Comparison of ENCODE assay signal across 20 cellular contexts in the genomic region with DNA sequence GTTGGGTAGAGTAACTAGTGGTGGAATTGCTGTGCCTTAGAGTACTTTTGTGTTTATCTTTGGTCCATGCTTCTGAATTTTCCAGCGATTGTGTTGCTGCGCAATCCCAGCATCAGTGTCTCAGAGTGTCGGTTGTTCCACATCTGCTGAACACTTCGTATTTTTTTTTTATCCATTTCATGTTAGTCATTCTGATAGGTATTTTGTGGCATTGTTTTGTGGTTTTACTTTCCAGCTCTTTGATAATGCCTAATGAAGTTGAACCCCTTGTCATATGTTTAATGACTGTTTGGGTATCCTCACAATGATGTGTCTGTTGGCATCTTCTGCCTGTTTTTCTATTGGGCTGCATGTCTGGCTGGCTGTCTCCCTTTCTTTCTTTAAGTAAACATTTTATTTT. TPM values are rescaled to one million over a fixed set of nuclear protein-coding genes. Genes with fewer than 3 reads are reported as not detected.
A peak's percentile ranks its signal among the peaks of the same experiment; 100 is the strongest.
DNase-seq lines count a peak whose midpoint lies in the region; ATAC-seq, FAIRE-seq and TF ChIP-seq lines count a peak whose summit lies in the region.
"Had no signal": no experiment of that assay in that cellular context is flagged by ENCODE, and none has a peak within 500 bp of the region (broad histone marks: within the 10 kb centered on the region; RNA-seq: fewer than 3 reads in every experiment).

No MANE protein-coding gene starts in this region.

- H3K4me3 Mint-ChIP-seq in CD8-positive, alpha-beta T cell: no peak overlapping the region
- H3K4me3 Mint-ChIP-seq: activated CD4-positive, alpha-beta T cell treated with anti-CD3 and anti-CD28 coated beads, Interleukin-2, amount 10 ng/mL, durations not matched to agents 24 days and 14 days; CD4-positive, alpha-beta memory T cell; stimulated activated naive B cell treated with anti-CD40 and anti-IgM and Interleukin-4, amounts not matched to agents 10 μg/mL and 1 μg/mL and 100 μg/mL, for 72 hours had no signal

- no peaks in the 10 kb centered on the region for H3K36me3 Mint-ChIP-seq in CD8-positive, alpha-beta T cell
- H3K36me3 Mint-ChIP-seq: CD4-positive, alpha-beta memory T cell; stimulated activated naive B cell treated with anti-CD40 and anti-IgM and Interleukin-4, amounts not matched to agents 10 μg/mL and 1 μg/mL and 100 μg/mL, for 72 hours had no signal

- H3K27me3 ChIP-seq in GM12878 (replicated peaks in 1 of 2; ENCODE audit: control insufficient read depth in 2 of 2, insufficient read depth in 2 of 2, low read length in 1 of 2) (no peaks in the 10 kb centered on the region), mesenchymal stem cell (ENCODE audit: control insufficient read depth in 1 of 2, insufficient read depth in 1 of 2, low read length in 2 of 2) (no peaks in the 10 kb centered on the region)
- H3K27me3 ChIP-seq in CD8-positive, alpha-beta T cell (ENCODE audit: insufficient read depth, low read length): no peaks in the 10 kb centered on the region
- H3K27me3 ChIP-seq: neutrophil, tibial artery had no signal

- H3K4me3 ChIP-seq in GM12878 (no peak overlapping the region), mesenchymal stem cell (ENCODE audit: insufficient read depth in 1 of 2, low read depth in 1 of 2, low read length in 2 of 2) (no peak overlapping the region)
- no peak overlapping the region for H3K4me3 ChIP-seq in CD8-positive, alpha-beta T cell (ENCODE audit: low read depth, low read length)
- H3K4me3 ChIP-seq: tibial artery had no signal

- no peak for FAIRE-seq in GM12878 (lab: Jason Lieb, UNC)
- FAIRE-seq: frontal cortex had no signal

- no peak overlapping the region for H2BK15ac ChIP-seq in mesenchymal stem cell (ENCODE audit: low read depth, poor library complexity, severe bottlenecking)

- intact Hi-C loops in GM12878 (cut with micrococcal nuclease; ENCODE audit: unreplicated experiment): no loop called here
- intact Hi-C loops in CD8-positive, alpha-beta T cell (cut with DNase I, micrococcal nuclease): no loop called here

- H3K9ac ChIP-seq in GM12878 (ENCODE audit: control insufficient read depth, insufficient read depth, low read length) (no peak overlapping the region), mesenchymal stem cell (ENCODE audit: low read length) (no peak overlapping the region)

- no peak for TF ChIP-seq RAD21 in GM12878 (IDR thresholded peaks at IDR 0.05; ENCODE audit: insufficient read depth, low read depth, low read length)

- TF ChIP-seq EP300 in GM12878 (IDR thresholded peaks at IDR 0.05; ENCODE audit: borderline replicate concordance in 1 of 2, control insufficient read depth in 1 of 2, low read depth in 2 of 2, low read length in 2 of 2): no peak

- H3K4me1 ChIP-seq in GM12878 (ENCODE audit: control insufficient read depth, insufficient read depth, low read length): no peaks in the 10 kb centered on the region
- H3K4me1 ChIP-seq in mesenchymal stem cell (ENCODE audit: control insufficient read depth, insufficient read depth, low read depth, low read length): peaks cover 7% of the 10 kb centered on the region
- H3K4me1 ChIP-seq in CD8-positive, alpha-beta T cell (ENCODE audit: insufficient read depth, low read length): no peaks in the 10 kb centered on the region

- peaks cover 7% of the 10 kb centered on the region for H3K79me1 ChIP-seq in mesenchymal stem cell (replicated peaks; ENCODE audit: low read length, poor library complexity, severe bottlenecking)

- CTCF ChIA-PET in GM12878 (lab: Yijun Ruan, JAX): no interaction called here
- CTCF ChIA-PET in CD8-positive, alpha-beta T cell (lab: Charles Lee): no interaction called here

- in situ Hi-C loops in GM12878 (cut with MboI): no loop called here

- peaks cover 4% of the 10 kb centered on the region for H3K27me3 Mint-ChIP-seq in CD8-positive, alpha-beta T cell (ENCODE audit: low read depth)
- H3K27me3 Mint-ChIP-seq: CD4-positive, alpha-beta memory T cell had no signal

- H3K18ac ChIP-seq in mesenchymal stem cell (ENCODE audit: low read depth in 1 of 2, low read length in 2 of 2): no peak overlapping the region

- H3K4me1 Mint-ChIP-seq in CD8-positive, alpha-beta T cell (ENCODE audit: low read depth): no peaks in the 10 kb centered on the region
- H3K4me1 Mint-ChIP-seq: CD4-positive, alpha-beta memory T cell; stimulated activated naive B cell treated with anti-CD40 and anti-IgM and Interleukin-4, amounts not matched to agents 10 μg/mL and 1 μg/mL and 100 μg/mL, for 72 hours had no signal

- no peak overlapping the region for H3K23ac ChIP-seq in mesenchymal stem cell (ENCODE audit: low read length in 2 of 2)

- 56% methylated on average over 4 of the region's 4 CpGs for WGBS in GM12878 (ENCODE audit: insufficient coverage, insufficient replicate concordance, low lambda C conversion rate, missing lambda C conversion rate)
- 74% methylated on average over 3 of the region's 4 CpGs for WGBS in mesenchymal stem cell

- BruUV-seq in GM12878 (replicated peaks; lab: Mats Ljungman, UMichigan): no TSS peak

- SMC1A ChIA-PET in GM12878 (lab: Charles Lee; ENCODE audit: uncharacterized antibody, unreplicated experiment): no interaction called here

- H2BK120ac ChIP-seq in mesenchymal stem cell (ENCODE audit: low read depth, low read length): no peak overlapping the region

- H3K36me3 ChIP-seq in GM12878 (ENCODE audit: control insufficient read depth in 2 of 2, insufficient read depth in 2 of 2, low read length in 1 of 2) (no peaks in the 10 kb centered on the region), mesenchymal stem cell (ENCODE audit: control insufficient read depth in 1 of 2, insufficient read depth in 2 of 2, low read depth in 1 of 2, low read length in 2 of 2) (peaks cover 0 to 4% of the 10 kb centered on the region in 2 experiments)
- no peaks in the 10 kb centered on the region for H3K36me3 ChIP-seq in CD8-positive, alpha-beta T cell (ENCODE audit: insufficient read depth, low read length)
- H3K36me3 ChIP-seq: neutrophil, tibial artery had no signal

- RAD21 ChIA-PET in GM12878 (lab: Charles Lee; ENCODE audit: unreplicated experiment): no interaction called here

- no peak overlapping the region for H3K27ac ChIP-seq in GM12878 (ENCODE audit: control insufficient read depth, insufficient read depth)
- no peak overlapping the region for H3K27ac ChIP-seq in mesenchymal stem cell (ENCODE audit: low read length, poor library complexity, severe bottlenecking)
- H3K27ac ChIP-seq in CD8-positive, alpha-beta T cell (ENCODE audit: low read depth, low read length): no peak overlapping the region
- H3K27ac ChIP-seq: neutrophil, tibial artery had no signal

- H3K79me2 ChIP-seq in GM12878 (ENCODE audit: control insufficient read depth, insufficient read depth, low read length): no peaks in the 10 kb centered on the region

- no peaks in the 10 kb centered on the region for H3K9me3 Mint-ChIP-seq in CD8-positive, alpha-beta T cell
- H3K9me3 Mint-ChIP-seq: activated CD4-positive, alpha-beta T cell treated with anti-CD3 and anti-CD28 coated beads, Interleukin-2, amount 10 ng/mL, durations not matched to agents 24 days and 14 days; CD4-positive, alpha-beta memory T cell; stimulated activated naive B cell treated with anti-CD40 and anti-IgM and Interleukin-4, amounts not matched to agents 10 μg/mL and 1 μg/mL and 100 μg/mL, for 72 hours had no signal

- H2AFZ ChIP-seq in GM12878 (ENCODE audit: control insufficient read depth, low read depth, low read length) (no peak overlapping the region), mesenchymal stem cell (ENCODE audit: low read depth, low read length) (no peak overlapping the region)

- H2AK5ac ChIP-seq in mesenchymal stem cell (ENCODE audit: low read length, severe bottlenecking): no peak overlapping the region

- H4K20me1 ChIP-seq in GM12878 (ENCODE audit: control insufficient read depth, insufficient read depth): no peaks in the 10 kb centered on the region

- DNase-seq in AG20443 (ENCODE audit: low spot score) (peak; percentile 33), M059J (ENCODE audit: low read depth) (peak; percentile 84), GM12878 (ENCODE audit: low read depth, low spot score) (no peak), mesenchymal stem cell (peak; percentile 32), NCI-H1930 (lab: John Stamatoyannopoulos, UW) (no peak)
- DNase-seq in activated CD4-positive, alpha-beta T cell treated with anti-CD3 and anti-CD28 coated beads, Interleukin-2, amount 50 U/mL, for 4 hours: no peak
- no peak for DNase-seq in CD8-positive, alpha-beta T cell
- DNase-seq: activated CD4-positive, alpha-beta T cell treated with anti-CD3 and anti-CD28 coated beads, Interleukin-2, amount 10 ng/mL, durations not matched to agents 24 days and 14 days; activated CD8-positive, alpha-beta memory T cell treated with anti-CD3 and anti-CD28 coated beads, Interleukin-2, amount 50 U/mL, for 48 hours; CD4-positive, alpha-beta memory T cell; DMS79 treated with DMSO at 0.1 percent for 48 hours; Karpas-422; NCI-H1417 treated with DMSO at 0.1 percent for 48 hours; NCI-H82; RPMI8226; stimulated activated naive B cell treated with anti-CD40 and anti-IgM and Interleukin-4, amounts not matched to agents 10 μg/mL and 1 μg/mL and 100 μg/mL, for 72 hours; tibial artery had no signal

- H3K4me2 ChIP-seq in GM12878 (ENCODE audit: control insufficient read depth, insufficient read depth) (no peak overlapping the region), mesenchymal stem cell (ENCODE audit: low read length, poor library complexity, severe bottlenecking) (no peak overlapping the region)

- H3K14ac ChIP-seq in mesenchymal stem cell (ENCODE audit: low read length in 2 of 2): no peak overlapping the region

- H3K9me3 ChIP-seq in GM12878 (replicated peaks; ENCODE audit: control insufficient read depth, insufficient read depth, low read length): no peaks in the 10 kb centered on the region
- H3K9me3 ChIP-seq in mesenchymal stem cell (ENCODE audit: control insufficient read depth, low read length): no peaks in the 10 kb centered on the region
- no peaks in the 10 kb centered on the region for H3K9me3 ChIP-seq in CD8-positive, alpha-beta T cell (ENCODE audit: low read length)
- H3K9me3 ChIP-seq: neutrophil, tibial artery had no signal

- ATAC-seq in GM12878 (no peak; the same call in 2 of the 3 replicates), HG03439 (IDR thresholded peaks at IDR 0.05; ENCODE audit: unreplicated experiment) (no peak)
- ATAC-seq in CD8-positive, alpha-beta T cell: no peak
- ATAC-seq: stimulated activated naive B cell treated with anti-CD40 and anti-IgM and Interleukin-4, amounts not matched to agents 10 μg/mL and 1 μg/mL and 100 μg/mL, for 72 hours had no signal

- H2BK5ac ChIP-seq in mesenchymal stem cell (ENCODE audit: low read depth, low read length, poor library complexity, severe bottlenecking): no peak overlapping the region

- POLR2A ChIA-PET in GM12878 (lab: Charles Lee): no interaction called here
- POLR2A ChIA-PET in CD8-positive, alpha-beta T cell (lab: Charles Lee): no interaction called here

- H3K27ac Mint-ChIP-seq in CD8-positive, alpha-beta T cell: no peak overlapping the region
- H3K27ac Mint-ChIP-seq: activated CD4-positive, alpha-beta T cell treated with anti-CD3 and anti-CD28 coated beads, Interleukin-2, amount 10 ng/mL, durations not matched to agents 24 days and 14 days; CD4-positive, alpha-beta memory T cell; stimulated activated naive B cell treated with anti-CD40 and anti-IgM and Interleukin-4, amounts not matched to agents 10 μg/mL and 1 μg/mL and 100 μg/mL, for 72 hours had no signal

- no peak overlapping the region for H4K8ac ChIP-seq in mesenchymal stem cell (ENCODE audit: low read length)

- no peak overlapping the region for H4K91ac ChIP-seq in mesenchymal stem cell (ENCODE audit: low read length)

- no peak overlapping the region for H3K4ac ChIP-seq in mesenchymal stem cell (ENCODE audit: low read depth in 1 of 2, low read length in 2 of 2)

- H2BK12ac ChIP-seq in mesenchymal stem cell (ENCODE audit: low read length in 2 of 2): no peak overlapping the region

- TF ChIP-seq CTCF in GM12878 (IDR thresholded peaks at IDR 0.05 in 2 of 3, conservative IDR thresholded peaks at IDR 0.05 in 1 of 3; ENCODE audit: control insufficient read depth in 2 of 3, extremely low read depth in 1 of 3, insufficient read depth in 1 of 3, low read depth in 3 of 3, low read length in 3 of 3): no peak
- TF ChIP-seq CTCF in CD8-positive, alpha-beta T cell (IDR thresholded peaks at IDR 0.05): no peak

- no peak for TF ChIP-seq POLR2A in GM12878 (IDR thresholded peaks at IDR 0.05; ENCODE audit: low read depth, low read length)

RNA-seq across cellular contexts. Expression of a gene that starts 13.6 kb away (rescaled TPM):
- 13.2 and 21.1 TPM in 2 replicates for total RNA-seq in M059J (2014; rRNA removed; shearing (Covaris generic))
- not detected in 2 replicates for total RNA-seq in GM12878 (2013; cell fraction: nucleolus; rRNA removed)
- total RNA-seq in GM12878 (2014; rRNA removed): 2.7 and 4.3 TPM in 2 replicates
- total RNA-seq in GM12878 (2014; rRNA removed; fragmentation: Illumina TruSeq; extraction: Trizol): 2.9 and 3.2 TPM in 2 replicates
- total RNA-seq in GM12878 (2021): 2.6 and 4.1 TPM in 2 replicates
- 0.83 TPM for polyA plus RNA-seq in GM12878 (2011; ENCODE audit: low read depth)
- 0.08 TPM in 1 of 2 replicates, not detected in the other for polyA plus RNA-seq in GM12878 (2011; rRNA removed)
- 0.05 and 0.15 TPM in 2 replicates for polyA plus RNA-seq in GM12878 (2011; cell fraction: cytosol; rRNA removed)
- 0.10 TPM in 1 of 2 replicates, not detected in the other for polyA plus RNA-seq in GM12878 (2011; cell fraction: nucleus; rRNA removed)
- polyA plus RNA-seq in GM12878 (2012): 1.6 and 1.9 TPM in 2 replicates
- polyA plus RNA-seq in GM12878 (2014; fragmentation: Illumina TruSeq; extraction: Trizol): 3.6 and 4.0 TPM in 2 replicates
- polyA plus RNA-seq in GM12878 (2014; fragmentation: Nextera tagmentation; extraction: Ambion mirVana): 1 to 10 TPM; 3.7 to 4.3 TPM
- 3.2 and 4.0 TPM in 2 replicates for polyA plus RNA-seq in GM12878 (2014; rRNA removed)
- polyA plus RNA-seq in GM12878 (2016; fragmentation: Nextera tagmentation; extraction: Ambion mirVana): 1 to 10 TPM; 2.2 to 2.8 TPM
- 0.31 TPM in 1 of 2 replicates, not detected in the other for polyA minus RNA-seq in GM12878 (2011; rRNA and poly(A)+ RNA removed)
- 0.42 TPM in 1 of 2 replicates, not detected in the other for polyA minus RNA-seq in GM12878 (2011; cell fraction: cytosol; rRNA and poly(A)+ RNA removed)
- not detected in 2 replicates for polyA minus RNA-seq in GM12878 (2011; cell fraction: nucleus; rRNA and poly(A)+ RNA removed)
- polyA plus RNA-seq in mesenchymal stem cell (2013, experiment 1 of 2): 5.8 TPM
- polyA plus RNA-seq in mesenchymal stem cell (2013, experiment 2 of 2): 6.0 TPM
- total RNA-seq in CD8-positive, alpha-beta T cell: 1 to 10 TPM; 8.5 TPM

RNA-seq across cellular contexts. Expression of a gene that starts 42.5 kb away (rescaled TPM):
- total RNA-seq in M059J (2014; rRNA removed; shearing (Covaris generic)): 0.52 and 1.5 TPM in 2 replicates
- total RNA-seq in GM12878 (2013; cell fraction: nucleolus; rRNA removed): 1.6 and 4.0 TPM in 2 replicates
- total RNA-seq in GM12878 (2014; rRNA removed) (2.9 and 3.9 TPM in 2 replicates), GM12878 (2014; rRNA removed; fragmentation: Illumina TruSeq; extraction: Trizol) (2.7 and 3.0 TPM in 2 replicates), GM12878 (2021) (6.5 and 6.6 TPM in 2 replicates)
- 0.96 TPM for polyA plus RNA-seq in GM12878 (2011; ENCODE audit: low read depth)
- polyA plus RNA-seq in GM12878 (2011; rRNA removed) (0.11 and 0.20 TPM in 2 replicates), GM12878 (2014; fragmentation: Illumina TruSeq; extraction: Trizol) (6.0 and 6.5 TPM in 2 replicates), GM12878 (2014; fragmentation: Nextera tagmentation; extraction: Ambion mirVana) (1 to 10 TPM in 1 of 2 experiments, under 1 TPM in 1; 0.47 to 1.8 TPM), GM12878 (2014; rRNA removed) (3.8 and 3.9 TPM in 2 replicates), GM12878 (2016; fragmentation: Nextera tagmentation; extraction: Ambion mirVana) (1 to 10 TPM; 4.1 to 5.0 TPM)
- 0.01 and 0.10 TPM in 2 replicates for polyA plus RNA-seq in GM12878 (2011; cell fraction: cytosol; rRNA removed)
- 0.31 and 0.82 TPM in 2 replicates for polyA plus RNA-seq in GM12878 (2011; cell fraction: nucleus; rRNA removed)
- 1.7 and 1.8 TPM in 2 replicates for polyA plus RNA-seq in GM12878 (2012)
- 0.31 TPM in 1 of 2 replicates, not detected in the other for polyA minus RNA-seq in GM12878 (2011; rRNA and poly(A)+ RNA removed)
- polyA minus RNA-seq in GM12878 (2011; cell fraction: cytosol; rRNA and poly(A)+ RNA removed): not detected in 2 replicates
- polyA minus RNA-seq in GM12878 (2011; cell fraction: nucleus; rRNA and poly(A)+ RNA removed): 0.12 and 0.67 TPM in 2 replicates
- 0.03 TPM for polyA plus RNA-seq in mesenchymal stem cell (2013, experiment 1 of 2)
- 0.04 TPM for polyA plus RNA-seq in mesenchymal stem cell (2013, experiment 2 of 2)
- total RNA-seq in CD8-positive, alpha-beta T cell: under 1 TPM; 0.28 to 0.49 TPM

RNA-seq across cellular contexts. Expression of a gene that starts 58.2 kb away (rescaled TPM):
- 22.4 and 29.1 TPM in 2 replicates for total RNA-seq in M059J (2014; rRNA removed; shearing (Covaris generic))
- 50.2 and 54.1 TPM in 2 replicates for total RNA-seq in GM12878 (2013; cell fraction: nucleolus; rRNA removed)
- total RNA-seq in GM12878 (2014; rRNA removed): 12.5 and 13.5 TPM in 2 replicates
- total RNA-seq in GM12878 (2014; rRNA removed; fragmentation: Illumina TruSeq; extraction: Trizol): 12.4 and 12.9 TPM in 2 replicates
- 20.8 and 21.8 TPM in 2 replicates for total RNA-seq in GM12878 (2021)
- polyA plus RNA-seq in GM12878 (2011; ENCODE audit: low read depth): 3.7 TPM
- 12.5 and 15.1 TPM in 2 replicates for polyA plus RNA-seq in GM12878 (2011; rRNA removed)
- 7.9 and 9.5 TPM in 2 replicates for polyA plus RNA-seq in GM12878 (2011; cell fraction: cytosol; rRNA removed)
- 8.6 and 9.1 TPM in 2 replicates for polyA plus RNA-seq in GM12878 (2011; cell fraction: nucleus; rRNA removed)
- polyA plus RNA-seq in GM12878 (2012): 5.2 and 5.4 TPM in 2 replicates
- polyA plus RNA-seq in GM12878 (2014; fragmentation: Illumina TruSeq; extraction: Trizol): 8.4 and 9.8 TPM in 2 replicates
- 1 to 10 TPM; 3.8 to 3.9 TPM for polyA plus RNA-seq in GM12878 (2014; fragmentation: Nextera tagmentation; extraction: Ambion mirVana)
- polyA plus RNA-seq in GM12878 (2014; rRNA removed): 9.0 and 10.0 TPM in 2 replicates
- 10 to 100 TPM; 18.5 to 20.0 TPM for polyA plus RNA-seq in GM12878 (2016; fragmentation: Nextera tagmentation; extraction: Ambion mirVana)
- 21.4 and 38.2 TPM in 2 replicates for polyA minus RNA-seq in GM12878 (2011; rRNA and poly(A)+ RNA removed)
- 9.4 and 10.4 TPM in 2 replicates for polyA minus RNA-seq in GM12878 (2011; cell fraction: cytosol; rRNA and poly(A)+ RNA removed)
- polyA minus RNA-seq in GM12878 (2011; cell fraction: nucleus; rRNA and poly(A)+ RNA removed): 7.0 and 15.6 TPM in 2 replicates
- 19.7 TPM for polyA plus RNA-seq in mesenchymal stem cell (2013, experiment 1 of 2)
- polyA plus RNA-seq in mesenchymal stem cell (2013, experiment 2 of 2): 18.9 TPM
- total RNA-seq in CD8-positive, alpha-beta T cell: 10 to 100 TPM in 1 of 2 experiments, 1 to 10 TPM in 1; 9.8 to 12.2 TPM

Comparison
In these comparisons a context has a peak if more than half of its experiments do, and no peak if none do; other contexts are left out.
1. DNase-seq: peak in AG20443 (single experiment), M059J (single experiment) and mesenchymal stem cell (single experiment); none in GM12878 (single experiment), activated CD4-positive, alpha-beta T cell treated with anti-CD3 and anti-CD28 coated beads, Interleukin-2, amount 50 U/mL, for 4 hours (0 of 2), CD8-positive, alpha-beta T cell (0 of 7) and NCI-H1930 (0 of 2).